14 cellular contexts compared by ENCODE assay signal in genomic region chr14:23877538-23878180, GRCh38.
A peak's percentile ranks its signal among the peaks of the same experiment; 100 is the strongest.
DNase-seq lines count a peak whose midpoint lies in the region; ATAC-seq and TF ChIP-seq lines count a peak whose summit lies in the region.
"Had no signal": no experiment of that assay in that cellular context is flagged by ENCODE, and none has a peak within 500 bp of the region (broad histone marks: within the 10 kb centered on the region; RNA-seq: fewer than 3 reads in every experiment).

No MANE protein-coding gene starts in this region.

- H3K9me3 ChIP-seq in left ventricle myocardium inferior (replicated peaks) = peaks cover 5% of the 10 kb centered on the region
- H3K9me3 ChIP-seq: transverse colon had no signal

- H3K27me3 ChIP-seq in left ventricle myocardium inferior (ENCODE audit: low read depth) (no peaks in the 10 kb centered on the region), dorsolateral prefrontal cortex (peaks cover 0 to 10% (median 0%) of the 10 kb centered on the region in 45 donors)
- H3K27me3 ChIP-seq: heart right ventricle, transverse colon had no signal

- TF ChIP-seq CTCF in left ventricle myocardium inferior (IDR thresholded peaks at IDR 0.05; ENCODE audit: borderline replicate concordance) = no peak
- TF ChIP-seq CTCF in dorsolateral prefrontal cortex (IDR thresholded peaks at IDR 0.05 in 54 of 56, conservative IDR thresholded peaks at IDR 0.05 in 2 of 56; ENCODE audit: low read depth in 1 of 56, partially characterized antibody in 56 of 56) = no peak

- DNase-seq in NCI-H2171 (lab: John Stamatoyannopoulos, UW) (no peak), left ventricle myocardium inferior (no peak), dorsolateral prefrontal cortex (no peak)
- DNase-seq: amygdala; effector memory CD4-positive, alpha-beta T cell; heart right ventricle; NCI-H345; transverse colon had no signal

- H3K4me1 Mint-ChIP-seq in activated T-helper 17 cell treated with anti-CD3 and anti-CD28 coated beads, Interleukin-2, amount 50 U/mL, for 72 hours = no peaks in the 10 kb centered on the region

- H3K4me1 ChIP-seq in left ventricle myocardium inferior = no peaks in the 10 kb centered on the region
- H3K4me1 ChIP-seq: heart right ventricle, parathyroid adenoma, transverse colon had no signal

- H3K27ac ChIP-seq in left ventricle myocardium inferior (replicated peaks) = no peak overlapping the region
- no peak overlapping the region for H3K27ac ChIP-seq in dorsolateral prefrontal cortex
- H3K27ac ChIP-seq: heart right ventricle, parathyroid adenoma, transverse colon, VCaP had no signal

- H3K4me3 ChIP-seq in left ventricle myocardium inferior = no peak overlapping the region
- H3K4me3 ChIP-seq in dorsolateral prefrontal cortex = no peak overlapping the region
- H3K4me3 ChIP-seq: heart right ventricle, transverse colon had no signal

- peaks cover 23% of the 10 kb centered on the region for H3K27me3 Mint-ChIP-seq in activated T-helper 17 cell treated with anti-CD3 and anti-CD28 coated beads, Interleukin-2, amount 50 U/mL, for 72 hours

- intact Hi-C loops in left ventricle myocardium inferior (cut with micrococcal nuclease) (no loop called here), dorsolateral prefrontal cortex (cut with DNase I) (no loop called here)

- H3K36me3 ChIP-seq in left ventricle myocardium inferior = no peaks in the 10 kb centered on the region
- H3K36me3 ChIP-seq: heart right ventricle, transverse colon had no signal

- ATAC-seq in GM18499 (IDR thresholded peaks at IDR 0.05; ENCODE audit: insufficient read depth, unreplicated experiment) (peak; percentile 61), GM19023 (IDR thresholded peaks at IDR 0.05; ENCODE audit: unreplicated experiment) (peak; percentile 75), HG02852 (IDR thresholded peaks at IDR 0.05; ENCODE audit: unreplicated experiment) (peak; percentile 77)
- peak; percentile 85 for ATAC-seq in activated T-helper 17 cell treated with anti-CD3 and anti-CD28 coated beads, Interleukin-2, amount 50 U/mL, for 72 hours (replicated peaks)
- ATAC-seq: heart right ventricle had no signal

- peak overlapping the region; percentile 75 for H3K27ac Mint-ChIP-seq in activated T-helper 17 cell treated with anti-CD3 and anti-CD28 coated beads, Interleukin-2, amount 50 U/mL, for 72 hours

- H3K4me3 Mint-ChIP-seq in activated T-helper 17 cell treated with anti-CD3 and anti-CD28 coated beads, Interleukin-2, amount 50 U/mL, for 72 hours = no peak overlapping the region

- H3K36me3 Mint-ChIP-seq in activated T-helper 17 cell treated with anti-CD3 and anti-CD28 coated beads, Interleukin-2, amount 50 U/mL, for 72 hours (ENCODE audit: low read depth) = no peaks in the 10 kb centered on the region

- H3K9me3 Mint-ChIP-seq in activated T-helper 17 cell treated with anti-CD3 and anti-CD28 coated beads, Interleukin-2, amount 50 U/mL, for 72 hours = peaks cover 6% of the 10 kb centered on the region
